Comparison of ENCODE assay signal across 11 cellular contexts in the genomic region with DNA sequence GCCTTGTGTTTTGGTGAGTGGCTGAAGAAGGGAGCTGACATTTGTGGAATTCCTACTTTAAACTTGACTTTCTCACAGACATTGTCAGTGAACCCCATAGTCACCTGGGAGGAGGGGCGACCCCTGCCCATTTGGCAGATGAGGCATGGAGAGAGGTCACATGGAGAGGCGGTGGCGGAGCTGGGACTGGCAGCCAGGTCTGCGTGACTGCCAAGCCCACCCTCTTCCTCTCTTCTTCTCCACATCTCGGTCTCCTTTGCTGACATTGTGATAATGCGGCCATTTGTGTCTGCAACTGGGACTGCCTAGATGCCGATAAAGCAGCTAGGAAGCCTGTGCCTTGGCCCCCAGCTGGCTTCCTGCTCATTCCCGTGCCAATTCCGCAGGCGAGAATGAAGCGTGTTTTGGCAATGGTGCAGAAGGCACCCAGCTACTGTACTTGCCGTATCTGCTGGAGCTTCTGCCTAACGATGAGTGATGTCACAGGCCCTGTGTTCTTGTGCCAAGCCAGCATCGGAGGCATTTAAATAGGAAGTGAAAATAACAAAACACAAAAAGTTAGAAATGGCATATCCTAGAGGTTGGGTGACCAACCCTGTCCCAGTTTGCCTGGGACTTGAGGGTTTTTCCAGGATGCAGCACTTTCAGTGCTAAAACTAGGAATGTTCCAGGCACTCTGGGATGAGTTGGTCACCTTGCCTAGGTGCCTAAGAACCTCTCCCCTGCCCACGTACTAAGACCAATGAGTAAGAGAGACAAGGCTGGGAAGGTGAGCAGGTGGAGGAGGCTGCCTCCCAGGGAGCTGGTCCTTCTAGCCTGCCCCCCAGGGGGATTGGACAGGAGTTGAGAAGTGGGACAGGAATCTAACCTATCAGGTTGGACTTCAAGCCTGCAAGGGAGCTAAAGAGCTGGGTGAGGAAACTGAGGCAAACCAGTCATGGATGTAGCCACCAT. TPM values are rescaled to one million over a fixed set of nuclear protein-coding genes. Genes with fewer than 3 reads are reported as not detected.
DNase-seq lines count a peak whose midpoint lies in the region; ATAC-seq and TF ChIP-seq lines count a peak whose summit lies in the region.
"Had no signal": no experiment of that assay in that cellular context is flagged by ENCODE, and none has a peak within 500 bp of the region (broad histone marks: within the 10 kb centered on the region; RNA-seq: fewer than 3 reads in every experiment).

No MANE protein-coding gene starts in this region.

- H3K4me3 Mint-ChIP-seq in stimulated activated memory B cell treated with anti-CD40 and anti-IgM and Interleukin-4, amounts not matched to agents 10 μg/mL and 1 μg/mL and 100 μg/mL, for 72 hours, result peak overlapping the region; percentile 60
- no peak overlapping the region for H3K4me3 Mint-ChIP-seq in H9
- H3K4me3 Mint-ChIP-seq: activated naive CD8-positive, alpha-beta T cell had no signal

- no CpG with 5 or more reads among the region's 15 CpGs for WGBS in H9 (ENCODE audit: extremely low coverage, insufficient read length, low lambda C conversion rate)

- H3K56ac ChIP-seq in H9 (ENCODE audit: insufficient read length, low read depth, low read length), result no peak overlapping the region

- H3K27ac ChIP-seq in H9 (ENCODE audit: insufficient read length, low read depth, low read length), result no peak overlapping the region

- no peak overlapping the region for H2BK5ac ChIP-seq in H9 (ENCODE audit: insufficient read length, low read length)

- H2BK120ac ChIP-seq in H9 (ENCODE audit: low read depth, low read length, poor library complexity, severe bottlenecking), result no peak overlapping the region

- H3K4ac ChIP-seq in H9 (ENCODE audit: low read depth, low read length), result no peak overlapping the region

- H4K8ac ChIP-seq in H9 (replicated peaks; ENCODE audit: insufficient read length, low read depth, low read length), result no peak overlapping the region

- no peaks in the 10 kb centered on the region for H4K20me1 ChIP-seq in H9 (ENCODE audit: control insufficient read depth, insufficient read depth, insufficient read length)

- ATAC-seq in GM18907 (IDR thresholded peaks at IDR 0.05; ENCODE audit: unreplicated experiment) (peak; percentile 54), GM21737 (IDR thresholded peaks at IDR 0.05; ENCODE audit: unreplicated experiment) (no peak), HG02678 (IDR thresholded peaks at IDR 0.05; ENCODE audit: unreplicated experiment) (no peak)
- peak; percentile 92 for ATAC-seq in stimulated activated memory B cell treated with anti-CD40 and anti-IgM and Interleukin-4, amounts not matched to agents 10 μg/mL and 1 μg/mL and 100 μg/mL, for 72 hours

- H3K9me3 ChIP-seq in H9 (ENCODE audit: control insufficient read depth, low read depth, low read length), result no peaks in the 10 kb centered on the region

- no peak overlapping the region for H2AFZ ChIP-seq in H9 (ENCODE audit: low read length)

- no peaks in the 10 kb centered on the region for H3K79me2 ChIP-seq in H9 (ENCODE audit: insufficient read depth, low read length)

- H3K9me3 Mint-ChIP-seq in stimulated activated memory B cell treated with anti-CD40 and anti-IgM and Interleukin-4, amounts not matched to agents 10 μg/mL and 1 μg/mL and 100 μg/mL, for 72 hours, result no peaks in the 10 kb centered on the region
- H3K9me3 Mint-ChIP-seq in H9, result no peaks in the 10 kb centered on the region

- no peak overlapping the region for H4K5ac ChIP-seq in H9 (ENCODE audit: insufficient read length, low read depth, low read length)

- H3K4me1 ChIP-seq in H9 (ENCODE audit: insufficient read depth, low read length), result no peaks in the 10 kb centered on the region

- H2BK20ac ChIP-seq in H9 (ENCODE audit: low read depth, low read length, poor library complexity, severe bottlenecking), result no peak overlapping the region

- H3K18ac ChIP-seq in H9 (ENCODE audit: insufficient read length, low read depth, low read length), result no peak overlapping the region

- H3K23ac ChIP-seq in H9 (ENCODE audit: insufficient read length, low read depth, low read length), result no peak overlapping the region

- no peaks in the 10 kb centered on the region for H3K27me3 Mint-ChIP-seq in stimulated activated memory B cell treated with anti-CD40 and anti-IgM and Interleukin-4, amounts not matched to agents 10 μg/mL and 1 μg/mL and 100 μg/mL, for 72 hours
- no peaks in the 10 kb centered on the region; the same call in 1 of the 2 replicates for H3K27me3 Mint-ChIP-seq in H9 (ENCODE audit: low read depth)

- DNase-seq in NOMO-1 treated with dmso at 0.1 percent for 144 hours (lab: John Stamatoyannopoulos, UW; ENCODE audit: unreplicated experiment) (peak; percentile 51), fibroblast of mammary gland (ENCODE audit: low read depth) (peak; percentile 24), H9 (no peak), AML-193 (lab: John Stamatoyannopoulos, UW) (no peak)
- DNase-seq: NCI-H1092 treated with DMSO at 0.1 percent for 48 hours, T1000 had no signal

- H2BK12ac ChIP-seq in H9 (ENCODE audit: insufficient read length, low read depth, low read length), result no peak overlapping the region

- H3K4me2 ChIP-seq in H9 (ENCODE audit: insufficient read depth, insufficient read length, low read length), result no peak overlapping the region

- TF ChIP-seq CTCF in fibroblast of mammary gland (conservative IDR thresholded peaks at IDR 0.05; ENCODE audit: control insufficient read depth, insufficient read depth, low read depth, low read length) (no peak), H9 (conservative IDR thresholded peaks at IDR 0.05) (no peak)

- H3K4me1 Mint-ChIP-seq in stimulated activated memory B cell treated with anti-CD40 and anti-IgM and Interleukin-4, amounts not matched to agents 10 μg/mL and 1 μg/mL and 100 μg/mL, for 72 hours, result peaks cover 36% of the 10 kb centered on the region
- peaks cover 2 to 6% of the 10 kb centered on the region in 2 experiments; a peak in 1 of 4 replicates for H3K4me1 Mint-ChIP-seq in H9

- H3T11ph ChIP-seq in H9 (ENCODE audit: low read length), result no peak overlapping the region

- no peaks in the 10 kb centered on the region for H3K23me2 ChIP-seq in H9 (ENCODE audit: insufficient read length, low read depth, low read length, poor library complexity, severe bottlenecking)

- peak overlapping the region; percentile 91 for H3K27ac Mint-ChIP-seq in stimulated activated memory B cell treated with anti-CD40 and anti-IgM and Interleukin-4, amounts not matched to agents 10 μg/mL and 1 μg/mL and 100 μg/mL, for 72 hours
- no peak overlapping the region; a peak in 1 of 7 replicates for H3K27ac Mint-ChIP-seq in H9
- H3K27ac Mint-ChIP-seq: activated naive CD8-positive, alpha-beta T cell had no signal

- H3K79me1 ChIP-seq in H9 (ENCODE audit: insufficient read depth, low read depth, low read length, poor library complexity, severe bottlenecking), result no peaks in the 10 kb centered on the region

- H2BK15ac ChIP-seq in H9 (ENCODE audit: low read depth, low read length), result no peak overlapping the region

- no peaks in the 10 kb centered on the region for H3K36me3 Mint-ChIP-seq in stimulated activated memory B cell treated with anti-CD40 and anti-IgM and Interleukin-4, amounts not matched to agents 10 μg/mL and 1 μg/mL and 100 μg/mL, for 72 hours
- H3K36me3 Mint-ChIP-seq in H9 (ENCODE audit: insufficient read depth in 1 of 3, low read depth in 3 of 3), result no peaks in the 10 kb centered on the region
- H3K36me3 Mint-ChIP-seq: activated naive CD8-positive, alpha-beta T cell had no signal

- no peak overlapping the region for H2AK5ac ChIP-seq in H9 (ENCODE audit: insufficient read length, low read length)

- no peak overlapping the region for H3K4me3 ChIP-seq in fibroblast of mammary gland (ENCODE audit: control insufficient read depth, low read depth, low read length)

- no peak overlapping the region for H3K9ac ChIP-seq in H9 (ENCODE audit: extremely low read depth, insufficient read length, low read length)

- H3K27me3 ChIP-seq in H9 (ENCODE audit: insufficient read depth, low read length), result no peaks in the 10 kb centered on the region

- H3K14ac ChIP-seq in H9 (ENCODE audit: insufficient read depth, low read length), result no peak overlapping the region; the same call in 1 of the 2 replicates

- no peak overlapping the region for H4K91ac ChIP-seq in H9 (ENCODE audit: insufficient read length, low read depth, low read length)

RNA-seq across cellular contexts. Expression of a gene that starts 23.6 kb away (rescaled TPM):
- 5.8 and 6.0 TPM in 2 replicates for total RNA-seq in H9 (2021)

RNA-seq across cellular contexts. Expression of a gene that starts 29.5 kb away (rescaled TPM):
- 98.9 and 99.3 TPM in 2 replicates for total RNA-seq in H9 (2021)

RNA-seq across cellular contexts. Expression of a gene that starts 52.7 kb away (rescaled TPM):
- not detected in 2 replicates for total RNA-seq in H9 (2021)

Comparison
In these comparisons a context has a peak if more than half of its experiments do, and no peak if none do; other contexts are left out.
1. ATAC-seq: peak in GM18907 (single experiment) and stimulated activated memory B cell treated with anti-CD40 and anti-IgM and Interleukin-4, amounts not matched to agents 10 μg/mL and 1 μg/mL and 100 μg/mL, for 72 hours (single experiment); none in GM21737 (single experiment) and HG02678 (single experiment).
2. DNase-seq: peak in NOMO-1 treated with dmso at 0.1 percent for 144 hours (single experiment) and fibroblast of mammary gland (single experiment); none in H9 (single experiment) and AML-193 (0 of 2).